ENCODE assay signal across 2 cellular contexts in the genomic region with DNA sequence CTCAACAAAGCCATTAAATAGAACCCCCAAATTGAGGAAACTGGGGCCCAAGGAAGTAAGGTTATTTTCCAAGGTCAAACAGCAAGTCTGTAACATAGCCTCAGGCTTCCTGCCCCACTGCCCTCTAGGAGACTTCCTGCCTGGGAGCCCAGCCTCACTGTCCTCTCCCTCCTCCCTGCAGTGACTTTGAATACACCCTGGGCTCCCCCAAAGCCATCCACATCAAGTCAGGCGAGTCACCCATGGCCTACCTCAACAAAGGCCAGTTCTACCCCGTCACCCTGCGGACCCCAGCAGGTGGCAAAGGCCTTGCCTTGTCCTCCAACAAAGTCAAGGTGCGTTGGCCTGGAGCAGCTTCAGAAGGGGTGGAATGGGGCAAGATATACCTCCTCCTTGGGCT.
A peak's percentile ranks its signal among the peaks of the same experiment; 100 is the strongest.
TF ChIP-seq lines count a peak whose summit lies in the region.

No MANE protein-coding gene starts in this region.

TF ChIP-seq in HepG2, 621 proteins besides CTCF, POLR2A, EP300 and RAD21 (continues in another document):
- TF ChIP-seq KIAA2018 (CRISPR knock-in tag; IDR thresholded peaks at IDR 0.05; ENCODE audit: borderline replicate concordance) (no peak), YY1 (IDR thresholded peaks at IDR 0.05; ENCODE audit: insufficient read depth, insufficient replicate concordance, low read depth, low read length) (no peak), RFX3 (CRISPR knock-in tag; IDR thresholded peaks at IDR 0.05) (no peak), ZNF160 (CRISPR knock-in tag; IDR thresholded peaks at IDR 0.05) (no peak), EED (CRISPR knock-in tag; IDR thresholded peaks at IDR 0.05) (no peak), DR1 (CRISPR knock-in tag; IDR thresholded peaks at IDR 0.05) (no peak), RARG (CRISPR knock-in tag; IDR thresholded peaks at IDR 0.05; ENCODE audit: low read depth) (no peak), TCF7L2 (IDR thresholded peaks at IDR 0.05; ENCODE audit: low read depth, low read length) (no peak), AGO1 (IDR thresholded peaks at IDR 0.05; ENCODE audit: low read depth, low read length, poor library complexity, severe bottlenecking) (no peak), SRY (CRISPR knock-in tag; IDR thresholded peaks at IDR 0.05) (no peak), NFAT5 (CRISPR knock-in tag; IDR thresholded peaks at IDR 0.05) (no peak), SMAD1 (CRISPR knock-in tag; IDR thresholded peaks at IDR 0.05; ENCODE audit: borderline replicate concordance, low read depth) (no peak)

TF ChIP-seq in WTC11, 78 proteins besides CTCF, POLR2A, EP300 and RAD21 (continued from another document):
- TF ChIP-seq, protein P1, sequence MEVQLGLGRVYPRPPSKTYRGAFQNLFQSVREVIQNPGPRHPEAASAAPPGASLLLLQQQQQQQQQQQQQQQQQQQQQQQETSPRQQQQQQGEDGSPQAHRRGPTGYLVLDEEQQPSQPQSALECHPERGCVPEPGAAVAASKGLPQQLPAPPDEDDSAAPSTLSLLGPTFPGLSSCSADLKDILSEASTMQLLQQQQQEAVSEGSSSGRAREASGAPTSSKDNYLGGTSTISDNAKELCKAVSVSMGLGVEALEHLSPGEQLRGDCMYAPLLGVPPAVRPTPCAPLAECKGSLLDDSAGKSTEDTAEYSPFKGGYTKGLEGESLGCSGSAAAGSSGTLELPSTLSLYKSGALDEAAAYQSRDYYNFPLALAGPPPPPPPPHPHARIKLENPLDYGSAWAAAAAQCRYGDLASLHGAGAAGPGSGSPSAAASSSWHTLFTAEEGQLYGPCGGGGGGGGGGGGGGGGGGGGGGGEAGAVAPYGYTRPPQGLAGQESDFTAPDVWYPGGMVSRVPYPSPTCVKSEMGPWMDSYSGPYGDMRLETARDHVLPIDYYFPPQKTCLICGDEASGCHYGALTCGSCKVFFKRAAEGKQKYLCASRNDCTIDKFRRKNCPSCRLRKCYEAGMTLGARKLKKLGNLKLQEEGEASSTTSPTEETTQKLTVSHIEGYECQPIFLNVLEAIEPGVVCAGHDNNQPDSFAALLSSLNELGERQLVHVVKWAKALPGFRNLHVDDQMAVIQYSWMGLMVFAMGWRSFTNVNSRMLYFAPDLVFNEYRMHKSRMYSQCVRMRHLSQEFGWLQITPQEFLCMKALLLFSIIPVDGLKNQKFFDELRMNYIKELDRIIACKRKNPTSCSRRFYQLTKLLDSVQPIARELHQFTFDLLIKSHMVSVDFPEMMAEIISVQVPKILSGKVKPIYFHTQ (CRISPR knock-in tag; IDR thresholded peaks at IDR 0.05), result no peak
- TF ChIP-seq JAZF1 (CRISPR knock-in tag; IDR thresholded peaks at IDR 0.05) (no peak), FOXP1 (CRISPR knock-in tag; IDR thresholded peaks at IDR 0.05; ENCODE audit: borderline replicate concordance) (no peak), ZNF263 (CRISPR knock-in tag; IDR thresholded peaks at IDR 0.05; ENCODE audit: low read depth) (peak; percentile 61; the same call in 1 of the 2 replicates)
